Comparison of ENCODE assay signal across 2 cellular contexts in the genomic region with DNA sequence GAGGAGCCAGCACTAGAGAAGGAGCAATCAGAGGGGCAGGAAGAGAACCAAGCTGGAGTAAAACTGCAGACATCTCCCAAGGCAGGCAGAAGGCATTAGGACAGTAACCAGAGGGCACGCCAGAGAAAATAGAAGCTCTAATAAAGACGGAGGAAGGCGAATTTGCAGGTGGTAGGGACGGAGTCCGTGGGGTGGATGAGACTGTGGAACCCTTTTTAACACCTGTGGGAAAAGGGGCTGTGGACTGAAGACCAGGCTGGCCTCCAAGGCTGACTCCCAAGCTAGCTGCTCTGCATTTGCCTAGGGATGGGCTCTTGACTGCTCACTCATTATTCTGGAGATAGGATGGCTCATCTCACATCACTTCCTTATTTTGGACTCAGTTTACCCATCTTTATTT.
TF ChIP-seq lines count a peak whose summit lies in the region.

No MANE protein-coding gene starts in this region.

TF ChIP-seq in A549, 52 proteins besides CTCF, POLR2A, EP300 and RAD21:
- no peak for TF ChIP-seq KDM5A (IDR thresholded peaks at IDR 0.05)
- no peak for TF ChIP-seq EHMT2 (IDR thresholded peaks at IDR 0.05; ENCODE audit: low read depth)
- TF ChIP-seq RARB (CRISPR knock-in tag; IDR thresholded peaks at IDR 0.05) = no peak
- TF ChIP-seq ZC3H11A (IDR thresholded peaks at IDR 0.05) = no peak
- TF ChIP-seq HOXA7 (CRISPR knock-in tag; IDR thresholded peaks at IDR 0.05) = no peak
- TF ChIP-seq ZNF302 (CRISPR knock-in tag; IDR thresholded peaks at IDR 0.05) = no peak
- no peak for TF ChIP-seq MAZ (IDR thresholded peaks at IDR 0.05; ENCODE audit: borderline replicate concordance, low read depth, low read length)
- TF ChIP-seq JUN (IDR thresholded peaks at IDR 0.05) = no peak
- TF ChIP-seq NR3C1 (IDR thresholded peaks at IDR 0.05) = no peak
- TF ChIP-seq JUNB (IDR thresholded peaks at IDR 0.05) = no peak
- TF ChIP-seq TFCP2L1 (CRISPR knock-in tag; IDR thresholded peaks at IDR 0.05) = no peak
- TF ChIP-seq, protein P1, sequence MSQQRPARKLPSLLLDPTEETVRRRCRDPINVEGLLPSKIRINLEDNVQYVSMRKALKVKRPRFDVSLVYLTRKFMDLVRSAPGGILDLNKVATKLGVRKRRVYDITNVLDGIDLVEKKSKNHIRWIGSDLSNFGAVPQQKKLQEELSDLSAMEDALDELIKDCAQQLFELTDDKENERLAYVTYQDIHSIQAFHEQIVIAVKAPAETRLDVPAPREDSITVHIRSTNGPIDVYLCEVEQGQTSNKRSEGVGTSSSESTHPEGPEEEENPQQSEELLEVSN (IDR thresholded peaks at IDR 0.05; ENCODE audit: borderline replicate concordance, low read depth) = no peak
- no peak for TF ChIP-seq CHD4 (IDR thresholded peaks at IDR 0.05; ENCODE audit: borderline replicate concordance)
- no peak for TF ChIP-seq SREBF2 (IDR thresholded peaks at IDR 0.05)
- TF ChIP-seq, protein P2, sequence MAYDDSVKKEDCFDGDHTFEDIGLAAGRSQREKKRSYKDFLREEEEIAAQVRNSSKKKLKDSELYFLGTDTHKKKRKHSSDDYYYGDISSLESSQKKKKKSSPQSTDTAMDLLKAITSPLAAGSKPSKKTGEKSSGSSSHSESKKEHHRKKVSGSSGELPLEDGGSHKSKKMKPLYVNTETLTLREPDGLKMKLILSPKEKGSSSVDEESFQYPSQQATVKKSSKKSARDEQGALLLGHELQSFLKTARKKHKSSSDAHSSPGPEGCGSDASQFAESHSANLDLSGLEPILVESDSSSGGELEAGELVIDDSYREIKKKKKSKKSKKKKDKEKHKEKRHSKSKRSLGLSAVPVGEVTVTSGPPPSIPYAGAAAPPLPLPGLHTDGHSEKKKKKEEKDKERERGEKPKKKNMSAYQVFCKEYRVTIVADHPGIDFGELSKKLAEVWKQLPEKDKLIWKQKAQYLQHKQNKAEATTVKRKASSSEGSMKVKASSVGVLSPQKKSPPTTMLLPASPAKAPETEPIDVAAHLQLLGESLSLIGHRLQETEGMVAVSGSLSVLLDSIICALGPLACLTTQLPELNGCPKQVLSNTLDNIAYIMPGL (CRISPR knock-in tag; IDR thresholded peaks at IDR 0.05; ENCODE audit: borderline replicate concordance) = no peak
- TF ChIP-seq CBX8 (IDR thresholded peaks at IDR 0.05) = no peak
- TF ChIP-seq, protein P3, sequence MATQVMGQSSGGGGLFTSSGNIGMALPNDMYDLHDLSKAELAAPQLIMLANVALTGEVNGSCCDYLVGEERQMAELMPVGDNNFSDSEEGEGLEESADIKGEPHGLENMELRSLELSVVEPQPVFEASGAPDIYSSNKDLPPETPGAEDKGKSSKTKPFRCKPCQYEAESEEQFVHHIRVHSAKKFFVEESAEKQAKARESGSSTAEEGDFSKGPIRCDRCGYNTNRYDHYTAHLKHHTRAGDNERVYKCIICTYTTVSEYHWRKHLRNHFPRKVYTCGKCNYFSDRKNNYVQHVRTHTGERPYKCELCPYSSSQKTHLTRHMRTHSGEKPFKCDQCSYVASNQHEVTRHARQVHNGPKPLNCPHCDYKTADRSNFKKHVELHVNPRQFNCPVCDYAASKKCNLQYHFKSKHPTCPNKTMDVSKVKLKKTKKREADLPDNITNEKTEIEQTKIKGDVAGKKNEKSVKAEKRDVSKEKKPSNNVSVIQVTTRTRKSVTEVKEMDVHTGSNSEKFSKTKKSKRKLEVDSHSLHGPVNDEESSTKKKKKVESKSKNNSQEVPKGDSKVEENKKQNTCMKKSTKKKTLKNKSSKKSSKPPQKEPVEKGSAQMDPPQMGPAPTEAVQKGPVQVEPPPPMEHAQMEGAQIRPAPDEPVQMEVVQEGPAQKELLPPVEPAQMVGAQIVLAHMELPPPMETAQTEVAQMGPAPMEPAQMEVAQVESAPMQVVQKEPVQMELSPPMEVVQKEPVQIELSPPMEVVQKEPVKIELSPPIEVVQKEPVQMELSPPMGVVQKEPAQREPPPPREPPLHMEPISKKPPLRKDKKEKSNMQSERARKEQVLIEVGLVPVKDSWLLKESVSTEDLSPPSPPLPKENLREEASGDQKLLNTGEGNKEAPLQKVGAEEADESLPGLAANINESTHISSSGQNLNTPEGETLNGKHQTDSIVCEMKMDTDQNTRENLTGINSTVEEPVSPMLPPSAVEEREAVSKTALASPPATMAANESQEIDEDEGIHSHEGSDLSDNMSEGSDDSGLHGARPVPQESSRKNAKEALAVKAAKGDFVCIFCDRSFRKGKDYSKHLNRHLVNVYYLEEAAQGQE (IDR thresholded peaks at IDR 0.05) = no peak
- no peak for TF ChIP-seq BHLHE40 (IDR thresholded peaks at IDR 0.05; ENCODE audit: low read depth, low read length)
- TF ChIP-seq ESRRA (IDR thresholded peaks at IDR 0.05; ENCODE audit: borderline replicate concordance, low read length) = no peak
- TF ChIP-seq, protein P4, sequence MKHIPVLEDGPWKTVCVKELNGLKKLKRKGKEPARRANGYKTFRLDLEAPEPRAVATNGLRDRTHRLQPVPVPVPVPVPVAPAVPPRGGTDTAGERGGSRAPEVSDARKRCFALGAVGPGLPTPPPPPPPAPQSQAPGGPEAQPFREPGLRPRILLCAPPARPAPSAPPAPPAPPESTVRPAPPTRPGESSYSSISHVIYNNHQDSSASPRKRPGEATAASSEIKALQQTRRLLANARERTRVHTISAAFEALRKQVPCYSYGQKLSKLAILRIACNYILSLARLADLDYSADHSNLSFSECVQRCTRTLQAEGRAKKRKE (CRISPR knock-in tag; IDR thresholded peaks at IDR 0.05; ENCODE audit: low read depth) = no peak

TF ChIP-seq in IMR-90, 13 proteins besides CTCF, POLR2A, EP300 and RAD21:
- TF ChIP-seq CHD1 (IDR thresholded peaks at IDR 0.05; ENCODE audit: low read depth, low read length) (no peak), BHLHE40 (IDR thresholded peaks at IDR 0.05; ENCODE audit: low read depth, low read length) (no peak), NFE2L2 (IDR thresholded peaks at IDR 0.05; ENCODE audit: low read depth, low read length) (no peak), RCOR1 (IDR thresholded peaks at IDR 0.05; ENCODE audit: insufficient replicate concordance, low read length) (no peak), MXI1 (IDR thresholded peaks at IDR 0.05; ENCODE audit: borderline replicate concordance, low read depth, low read length) (no peak), SMC3 (IDR thresholded peaks at IDR 0.05; ENCODE audit: low read depth, low read length) (no peak), MAFK (IDR thresholded peaks at IDR 0.05; ENCODE audit: low read depth, low read length) (no peak), MAZ (IDR thresholded peaks at IDR 0.05; ENCODE audit: borderline replicate concordance, low read depth, low read length) (no peak), FOS (IDR thresholded peaks at IDR 0.05; ENCODE audit: low read depth, low read length) (no peak), CEBPB (IDR thresholded peaks at IDR 0.05; ENCODE audit: low read depth, low read length) (no peak), RFX5 (IDR thresholded peaks at IDR 0.05; ENCODE audit: low read depth, low read length) (no peak)
- TF ChIP-seq, protein P5, sequence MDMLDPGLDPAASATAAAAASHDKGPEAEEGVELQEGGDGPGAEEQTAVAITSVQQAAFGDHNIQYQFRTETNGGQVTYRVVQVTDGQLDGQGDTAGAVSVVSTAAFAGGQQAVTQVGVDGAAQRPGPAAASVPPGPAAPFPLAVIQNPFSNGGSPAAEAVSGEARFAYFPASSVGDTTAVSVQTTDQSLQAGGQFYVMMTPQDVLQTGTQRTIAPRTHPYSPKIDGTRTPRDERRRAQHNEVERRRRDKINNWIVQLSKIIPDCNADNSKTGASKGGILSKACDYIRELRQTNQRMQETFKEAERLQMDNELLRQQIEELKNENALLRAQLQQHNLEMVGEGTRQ (IDR thresholded peaks at IDR 0.05; ENCODE audit: low read depth, low read length) = no peak
- TF ChIP-seq, protein P6, sequence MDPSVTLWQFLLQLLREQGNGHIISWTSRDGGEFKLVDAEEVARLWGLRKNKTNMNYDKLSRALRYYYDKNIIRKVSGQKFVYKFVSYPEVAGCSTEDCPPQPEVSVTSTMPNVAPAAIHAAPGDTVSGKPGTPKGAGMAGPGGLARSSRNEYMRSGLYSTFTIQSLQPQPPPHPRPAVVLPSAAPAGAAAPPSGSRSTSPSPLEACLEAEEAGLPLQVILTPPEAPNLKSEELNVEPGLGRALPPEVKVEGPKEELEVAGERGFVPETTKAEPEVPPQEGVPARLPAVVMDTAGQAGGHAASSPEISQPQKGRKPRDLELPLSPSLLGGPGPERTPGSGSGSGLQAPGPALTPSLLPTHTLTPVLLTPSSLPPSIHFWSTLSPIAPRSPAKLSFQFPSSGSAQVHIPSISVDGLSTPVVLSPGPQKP (IDR thresholded peaks at IDR 0.05; ENCODE audit: borderline replicate concordance, low read depth, low read length) = no peak
